9 cellular contexts compared by ENCODE assay signal in the genomic region with DNA sequence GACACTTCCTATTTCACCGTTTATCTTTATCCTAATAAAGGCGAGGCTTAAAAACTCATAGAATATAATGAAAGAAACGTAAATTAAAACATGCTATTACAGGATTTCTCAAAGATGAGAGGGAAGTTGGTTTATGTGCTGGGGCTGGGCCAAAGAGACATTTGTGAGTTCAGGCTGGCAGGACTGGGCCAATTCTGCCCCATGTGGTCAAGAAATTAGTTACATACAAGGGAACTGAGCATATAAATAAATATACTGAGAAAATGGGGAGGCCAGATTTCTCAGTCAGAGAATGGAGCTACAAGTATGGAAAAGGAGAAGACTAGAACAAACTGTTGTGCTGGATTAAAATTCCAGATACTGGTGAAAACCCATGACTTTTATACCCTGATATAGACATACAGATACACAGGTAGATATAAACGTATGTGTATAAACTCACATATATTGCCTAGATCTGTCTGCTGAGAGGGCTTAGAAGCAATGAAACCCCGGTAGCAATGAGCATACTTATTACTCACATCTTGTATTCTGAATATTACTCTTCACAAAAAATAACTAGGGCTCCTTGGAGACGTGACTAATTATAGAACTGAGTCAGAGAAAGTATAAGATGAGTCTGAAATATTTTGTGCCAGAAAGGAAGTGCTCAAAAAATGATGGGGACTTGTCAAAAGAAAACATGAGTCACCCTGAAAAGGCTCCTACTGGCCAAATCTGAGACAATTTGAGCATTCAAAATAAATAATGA.
DNase-seq lines count a peak whose midpoint lies in the region; ATAC-seq and TF ChIP-seq lines count a peak whose summit lies in the region.
"Had no signal": no experiment of that assay in that cellular context is flagged by ENCODE, and none has a peak within 500 bp of the region (broad histone marks: within the 10 kb centered on the region; RNA-seq: fewer than 3 reads in every experiment).

No MANE protein-coding gene starts in this region.

- H3K4me3 ChIP-seq in H7 (ENCODE audit: insufficient read depth, low read depth, low read length) (no peak overlapping the region), mammary epithelial cell (replicated peaks in 1 of 3; ENCODE audit: insufficient read depth in 1 of 3, low read depth in 2 of 3, low read length in 3 of 3) (peak overlapping the region in 1 of 3 experiments; percentile 20), uterus (no peak overlapping the region)
- H3K4me3 ChIP-seq: thoracic aorta had no signal

- H4K20me1 ChIP-seq in mammary epithelial cell (ENCODE audit: insufficient read depth, low read length): no peaks in the 10 kb centered on the region

- H3K36me3 ChIP-seq in H7 (replicated peaks; ENCODE audit: control insufficient read depth, insufficient read depth, low read length) (no peaks in the 10 kb centered on the region), mammary epithelial cell (ENCODE audit: insufficient read depth, low read length) (no peaks in the 10 kb centered on the region), uterus (no peaks in the 10 kb centered on the region)

- no peaks in the 10 kb centered on the region for H3K27me3 Mint-ChIP-seq in activated T-cell treated with anti-CD3 and anti-CD28 coated beads, Interleukin-2, amount 50 U/mL, for 72 hours (ENCODE audit: low read depth)

- H3K9me3 ChIP-seq in mammary epithelial cell (replicated peaks; ENCODE audit: insufficient read depth, low read length) (peaks cover 5% of the 10 kb centered on the region), uterus (peaks cover 0 to 5% of the 10 kb centered on the region in 2 donors)

- BruUV-seq in mammary epithelial cell (replicated peaks; lab: Mats Ljungman, UMichigan): TSS peak; percentile 88

- peak overlapping the region; percentile 56 for H2AFZ ChIP-seq in mammary epithelial cell (ENCODE audit: low read depth, low read length)

- peak overlapping the region; percentile 18 to 77 for H3K4me3 Mint-ChIP-seq in activated T-cell treated with anti-CD3 and anti-CD28 coated beads, Interleukin-2, amount 50 U/mL, for 72 hours

- peaks cover 20% of the 10 kb centered on the region for H3K4me1 Mint-ChIP-seq in activated T-cell treated with anti-CD3 and anti-CD28 coated beads, Interleukin-2, amount 50 U/mL, for 72 hours (ENCODE audit: low read depth)

- H3K36me3 Mint-ChIP-seq in activated T-cell treated with anti-CD3 and anti-CD28 coated beads, Interleukin-2, amount 50 U/mL, for 72 hours (ENCODE audit: insufficient read depth in 2 of 2): peaks cover 32 to 40% of the 10 kb centered on the region in 2 donors

- no peak for TF ChIP-seq POLR2A in uterus (IDR thresholded peaks at IDR 0.05)

- peak overlapping the region; percentile 98 for H3K27ac ChIP-seq in mammary epithelial cell (ENCODE audit: insufficient read depth, low read depth, low read length)
- no peak overlapping the region for H3K27ac ChIP-seq in uterus

- in situ Hi-C loops in mammary epithelial cell (cut with MboI; ENCODE audit: low sequenced_read_pairs in 2 of 2): no loop called here

- no peaks in the 10 kb centered on the region for H3K79me2 ChIP-seq in mammary epithelial cell (ENCODE audit: insufficient read depth, low read length)

- 17% methylated on average over 6 of the region's 6 CpGs for whole genome bisulfite sequencing in mammary epithelial cell (ENCODE audit: low coverage, missing lambda C conversion rate)

- CTCF ChIA-PET in mammary epithelial cell (lab: Charles Lee; ENCODE audit: low non-redundant PET): interaction anchor here (0.6 to 0.7 kb wide), 3 partner anchors 49 to 870 kb away, joined by 3 to 6 read pairs (median 4); no protein-coding TSS in a partner anchor

- H3K27me3 ChIP-seq in H7 (ENCODE audit: control insufficient read depth, insufficient read depth, low read length): no peaks in the 10 kb centered on the region
- no peaks in the 10 kb centered on the region for H3K27me3 ChIP-seq in mammary epithelial cell (ENCODE audit: insufficient read depth, low read length)
- no peaks in the 10 kb centered on the region for H3K27me3 ChIP-seq in uterus

- ATAC-seq in activated T-cell treated with anti-CD3 and anti-CD28 coated beads, Interleukin-2, amount 50 U/mL, for 72 hours (replicated peaks in 1 of 2): peak; percentile 98 to 99

- H3K9me3 Mint-ChIP-seq in activated T-cell treated with anti-CD3 and anti-CD28 coated beads, Interleukin-2, amount 50 U/mL, for 72 hours: peaks cover 6 to 16% of the 10 kb centered on the region in 2 donors

- peak overlapping the region; percentile 73 for H3K9ac ChIP-seq in mammary epithelial cell (ENCODE audit: insufficient read depth, low read length)

- TF ChIP-seq CTCF in mammary epithelial cell (conservative IDR thresholded peaks at IDR 0.05 in 1 of 2, IDR thresholded peaks at IDR 0.05 in 1 of 2; ENCODE audit: extremely low read depth in 1 of 2, insufficient read depth in 1 of 2, low read depth in 1 of 2, low read length in 2 of 2) (peak; percentile 38 to 42), uterus (IDR thresholded peaks at IDR 0.05) (no peak)

- intact Hi-C loops in mammary epithelial cell (cut with micrococcal nuclease): loop anchor here (5.0 kb wide), 3 partner anchors 68 to 812 kb away; no protein-coding TSS in a partner anchor
- intact Hi-C loops in uterus (cut with DNase I; ENCODE audit: low total_unique reads): no loop called here

- H3K4me2 ChIP-seq in mammary epithelial cell (ENCODE audit: insufficient read depth, low read depth, low read length): peak overlapping the region; percentile 66

- DNase-seq in activated T-cell treated with anti-CD3 and anti-CD28 coated beads, Interleukin-2, amount 50 U/mL, for 72 hours: peak; percentile 14 to 17
- no peak for DNase-seq in activated T-cell treated with anti-CD3 and anti-CD28 coated beads, Interleukin-2, amount 50 U/mL, for 48 hours
- DNase-seq in H7: peak; percentile 50
- peak; percentile 92 for DNase-seq in LHCN-M2 (ENCODE audit: low read depth)
- DNase-seq in mammary epithelial cell: peak; percentile 88
- peak; percentile 43 for DNase-seq in renal cortical epithelial cell (ENCODE audit: low read depth)
- DNase-seq in NCI-H187 (lab: John Stamatoyannopoulos, UW): no peak
- DNase-seq in uterus: no peak

- dilution Hi-C loops in mammary epithelial cell (cut with HindIII; ENCODE audit: low sequenced_read_pairs): no loop called here

- H3K4me1 ChIP-seq in mammary epithelial cell (ENCODE audit: insufficient read depth, low read length): peaks cover 17% of the 10 kb centered on the region
- no peaks in the 10 kb centered on the region for H3K4me1 ChIP-seq in uterus

- H3K27ac Mint-ChIP-seq in activated T-cell treated with anti-CD3 and anti-CD28 coated beads, Interleukin-2, amount 50 U/mL, for 72 hours: peak overlapping the region; percentile 93

Comparison
In these comparisons a context has a peak if more than half of its experiments do, and no peak if none do; other contexts are left out.
1. DNase-seq: peak in activated T-cell treated with anti-CD3 and anti-CD28 coated beads, Interleukin-2, amount 50 U/mL, for 72 hours (2 of 2), H7 (single experiment), LHCN-M2 (single experiment), mammary epithelial cell (single experiment) and renal cortical epithelial cell (single experiment); none in activated T-cell treated with anti-CD3 and anti-CD28 coated beads, Interleukin-2, amount 50 U/mL, for 48 hours (0 of 2), NCI-H187 (0 of 2) and uterus (0 of 2).
2. CTCF ChIP-seq: peak in mammary epithelial cell (2 of 2); none in uterus (0 of 4).